In the genomic region with DNA sequence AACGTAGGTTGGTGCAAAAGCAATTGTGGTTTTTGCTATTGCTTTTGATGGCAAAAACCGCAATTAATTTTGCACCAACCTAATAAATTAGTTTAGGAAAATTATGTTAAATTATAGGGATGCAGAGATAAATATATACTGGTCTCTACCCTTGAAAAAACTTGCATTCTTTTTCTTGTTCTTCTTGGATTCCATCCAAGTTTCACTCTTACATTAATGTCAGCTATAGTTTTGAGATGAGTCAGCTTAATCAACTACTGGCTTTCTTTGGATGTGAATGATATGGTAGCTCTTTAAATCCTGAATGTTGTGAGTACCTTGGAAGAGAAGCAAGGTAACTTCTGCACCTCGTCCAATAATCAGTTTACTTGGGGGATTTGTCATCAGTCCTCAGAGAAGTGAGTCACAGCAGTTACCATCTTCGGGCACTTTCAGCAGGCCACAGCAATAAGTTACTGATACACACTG, we compare ENCODE assay signal across 15 cellular contexts.
A peak's percentile ranks its signal among the peaks of the same experiment; 100 is the strongest.
DNase-seq lines count a peak whose midpoint lies in the region; ATAC-seq, FAIRE-seq and TF ChIP-seq lines count a peak whose summit lies in the region.
"Had no signal": no experiment of that assay in that cellular context is flagged by ENCODE, and none has a peak within 500 bp of the region (broad histone marks: within the 10 kb centered on the region; RNA-seq: fewer than 3 reads in every experiment).

No MANE protein-coding gene starts in this region.

- no peaks in the 10 kb centered on the region for H3K4me1 Mint-ChIP-seq in immature natural killer cell

- H3K36me3 ChIP-seq in OCI-LY3 (replicated peaks; ENCODE audit: low read depth, low read length) = no peaks in the 10 kb centered on the region

- H3K4me3 Mint-ChIP-seq in immature natural killer cell = no peak overlapping the region

- peaks cover 18% of the 10 kb centered on the region for H3K4me1 ChIP-seq in OCI-LY3 (ENCODE audit: low read length)

- no peak overlapping the region for H2AFZ ChIP-seq in OCI-LY3 (ENCODE audit: low read depth, low read length)

- peak overlapping the region; percentile 18; the same call in 1 of the 2 replicates for H3K4me2 ChIP-seq in OCI-LY3 (ENCODE audit: low read length)

- no peak overlapping the region for H3K9ac ChIP-seq in OCI-LY3 (ENCODE audit: low read length)

- no peaks in the 10 kb centered on the region for H3K9me3 ChIP-seq in OCI-LY3 (ENCODE audit: insufficient read depth, low read length)

- peak; percentile 22 for DNase-seq in A172 (ENCODE audit: low spot score)
- DNase-seq in GM19239 (ENCODE audit: insufficient read length, low spot score) = no peak
- DNase-seq in epithelial cell of esophagus (ENCODE audit: low read depth) = peak; percentile 60
- no peak for DNase-seq in NCI-H510A (lab: John Stamatoyannopoulos, UW)
- no peak for DNase-seq in immature natural killer cell
- no peak for DNase-seq in activated naive CD4-positive, alpha-beta T cell (lab: John Stamatoyannopoulos, UW)
- DNase-seq: Kasumi-1; Right ventricle myocardium superior; stimulated activated CD4-positive, alpha-beta T cell treated with anti-CD3 and anti-CD28 coated beads, Interleukin-4, amount 100 ng/mL, for 1 hour; stimulated activated naive CD4-positive, alpha-beta T cell treated with Interleukin-2 at 50 U/mL for 16 hours had no signal

- H4K20me1 ChIP-seq in OCI-LY3 (ENCODE audit: insufficient read depth, low read length) = no peaks in the 10 kb centered on the region

- FAIRE-seq in GM19239 (lab: Jason Lieb, UNC) = peak; percentile 39
- FAIRE-seq: frontal cortex, GM12892 had no signal

- no peak for ATAC-seq in GM21423 (IDR thresholded peaks at IDR 0.05; ENCODE audit: unreplicated experiment)
- ATAC-seq: activated naive CD4-positive, alpha-beta T cell treated with anti-CD3 and anti-CD28 coated beads, Interleukin-2, amount 50 U/mL, for 72 hours had no signal

- no peak overlapping the region for H3K4me3 ChIP-seq in OCI-LY3 (ENCODE audit: low read length)
- H3K4me3 ChIP-seq in epithelial cell of esophagus (ENCODE audit: low read length) = no peak overlapping the region

- H3K27ac Mint-ChIP-seq in immature natural killer cell = no peak overlapping the region
- H3K27ac Mint-ChIP-seq: activated naive CD4-positive, alpha-beta T cell treated with anti-CD3 and anti-CD28 coated beads, Interleukin-2, amount 50 U/mL, for 72 hours had no signal

- no peak overlapping the region for H3K27ac ChIP-seq in OCI-LY3 (ENCODE audit: low read length)

- H3K79me2 ChIP-seq in OCI-LY3 (ENCODE audit: low read length) = no peaks in the 10 kb centered on the region

- peaks cover 0 to 2% (median 0%) of the 10 kb centered on the region in 6 donors for H3K9me3 Mint-ChIP-seq in immature natural killer cell

- TF ChIP-seq CTCF in OCI-LY3 (IDR thresholded peaks at IDR 0.05; ENCODE audit: low read depth, low read length) (no peak), epithelial cell of esophagus (IDR thresholded peaks at IDR 0.05; ENCODE audit: insufficient read depth, low read depth, low read length, missing control alignments) (no peak)

- H3K36me3 Mint-ChIP-seq in immature natural killer cell = no peaks in the 10 kb centered on the region
- H3K36me3 Mint-ChIP-seq: activated naive CD4-positive, alpha-beta T cell treated with anti-CD3 and anti-CD28 coated beads, Interleukin-2, amount 50 U/mL, for 72 hours had no signal

- no peaks in the 10 kb centered on the region for H3K27me3 Mint-ChIP-seq in immature natural killer cell (ENCODE audit: low read depth in 3 of 3)

- H3K27me3 ChIP-seq in OCI-LY3 (ENCODE audit: low read depth, low read length) = no peaks in the 10 kb centered on the region

Comparison
In these comparisons a context has a peak if more than half of its experiments do, and no peak if none do; other contexts are left out.
1. DNase-seq: peak in A172 (single experiment) and epithelial cell of esophagus (single experiment); none in GM19239 (single experiment), NCI-H510A (single experiment), immature natural killer cell (0 of 3) and activated naive CD4-positive, alpha-beta T cell (0 of 4).